1 cellular context compared by ENCODE assay signal in the genomic region with DNA sequence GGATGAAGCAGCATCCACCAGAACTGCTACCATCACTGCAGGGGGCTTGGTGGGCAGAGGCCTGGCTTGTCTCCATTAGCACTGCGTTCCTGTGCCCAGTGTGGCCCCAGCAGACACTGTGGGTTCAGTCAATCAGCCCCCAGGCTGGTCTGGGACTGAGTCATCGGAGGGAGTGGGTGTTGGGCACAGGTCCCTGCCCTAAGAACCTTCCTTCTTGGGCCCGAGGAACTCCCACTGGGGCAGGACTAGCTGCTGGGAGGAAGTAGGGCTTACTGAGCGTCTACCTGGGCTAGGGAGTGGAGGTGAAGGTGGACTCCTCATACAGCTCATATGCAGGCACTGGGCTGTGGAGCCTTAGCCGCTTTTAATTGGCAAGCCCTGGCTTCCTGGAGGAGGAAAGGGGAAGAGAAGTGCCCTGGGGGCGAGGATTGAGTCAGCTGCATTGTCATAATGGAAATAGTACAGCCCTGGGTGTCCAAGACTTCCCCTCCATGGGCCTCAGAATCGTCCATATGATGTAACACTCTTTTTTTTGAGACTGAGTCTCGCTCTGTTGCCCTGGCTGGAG.
TF ChIP-seq lines count a peak whose summit lies in the region.

No MANE protein-coding gene starts in this region.

TF ChIP-seq in HEK293, 187 proteins besides CTCF, POLR2A, EP300 and RAD21 (continued from another document and continues in another):
- TF ChIP-seq, protein P1, sequence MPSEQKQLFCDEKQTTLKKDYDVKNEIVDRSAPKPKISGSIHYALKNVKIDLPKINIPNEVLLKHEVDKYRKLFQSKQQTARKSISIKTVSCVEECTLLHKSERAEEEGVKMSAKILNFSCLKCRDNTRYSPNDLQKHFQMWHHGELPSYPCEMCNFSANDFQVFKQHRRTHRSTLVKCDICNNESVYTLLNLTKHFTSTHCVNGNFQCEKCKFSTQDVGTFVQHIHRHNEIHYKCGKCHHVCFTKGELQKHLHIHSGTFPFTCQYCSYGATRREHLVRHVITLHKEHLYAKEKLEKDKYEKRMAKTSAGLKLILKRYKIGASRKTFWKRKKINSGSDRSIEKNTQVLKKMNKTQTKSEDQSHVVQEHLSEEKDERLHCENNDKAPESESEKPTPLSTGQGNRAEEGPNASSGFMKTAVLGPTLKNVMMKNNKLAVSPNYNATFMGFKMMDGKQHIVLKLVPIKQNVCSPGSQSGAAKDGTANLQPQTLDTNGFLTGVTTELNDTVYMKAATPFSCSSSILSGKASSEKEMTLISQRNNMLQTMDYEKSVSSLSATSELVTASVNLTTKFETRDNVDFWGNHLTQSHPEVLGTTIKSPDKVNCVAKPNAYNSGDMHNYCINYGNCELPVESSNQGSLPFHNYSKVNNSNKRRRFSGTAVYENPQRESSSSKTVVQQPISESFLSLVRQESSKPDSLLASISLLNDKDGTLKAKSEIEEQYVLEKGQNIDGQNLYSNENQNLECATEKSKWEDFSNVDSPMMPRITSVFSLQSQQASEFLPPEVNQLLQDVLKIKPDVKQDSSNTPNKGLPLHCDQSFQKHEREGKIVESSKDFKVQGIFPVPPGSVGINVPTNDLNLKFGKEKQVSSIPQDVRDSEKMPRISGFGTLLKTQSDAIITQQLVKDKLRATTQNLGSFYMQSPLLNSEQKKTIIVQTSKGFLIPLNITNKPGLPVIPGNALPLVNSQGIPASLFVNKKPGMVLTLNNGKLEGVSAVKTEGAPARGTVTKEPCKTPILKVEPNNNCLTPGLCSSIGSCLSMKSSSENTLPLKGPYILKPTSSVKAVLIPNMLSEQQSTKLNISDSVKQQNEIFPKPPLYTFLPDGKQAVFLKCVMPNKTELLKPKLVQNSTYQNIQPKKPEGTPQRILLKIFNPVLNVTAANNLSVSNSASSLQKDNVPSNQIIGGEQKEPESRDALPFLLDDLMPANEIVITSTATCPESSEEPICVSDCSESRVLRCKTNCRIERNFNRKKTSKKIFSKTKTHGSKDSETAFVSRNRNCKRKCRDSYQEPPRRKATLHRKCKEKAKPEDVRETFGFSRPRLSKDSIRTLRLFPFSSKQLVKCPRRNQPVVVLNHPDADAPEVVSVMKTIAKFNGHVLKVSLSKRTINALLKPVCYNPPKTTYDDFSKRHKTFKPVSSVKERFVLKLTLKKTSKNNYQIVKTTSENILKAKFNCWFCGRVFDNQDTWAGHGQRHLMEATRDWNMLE (tag by site-specific recombination; conservative IDR thresholded peaks at IDR 0.05; ENCODE audit: low read depth), result no peak
- TF ChIP-seq ZNF654 (tag by site-specific recombination; IDR thresholded peaks at IDR 0.05; ENCODE audit: low read depth) (no peak), ZNF112 (tag by site-specific recombination; IDR thresholded peaks at IDR 0.05) (no peak), GLIS2 (tag by site-specific recombination; IDR thresholded peaks at IDR 0.05) (peak; percentile 40; the same call in 1 of the 2 replicates), BCL11A (tag by site-specific recombination; IDR thresholded peaks at IDR 0.05; ENCODE audit: low read depth) (no peak), ZNF645 (tag by site-specific recombination; IDR thresholded peaks at IDR 0.05) (no peak), ZNF785 (tag by site-specific recombination; IDR thresholded peaks at IDR 0.05) (no peak), KLF1 (tag by site-specific recombination; IDR thresholded peaks at IDR 0.05) (no peak), PRDM1 (tag by site-specific recombination; IDR thresholded peaks at IDR 0.05) (no peak), ZBTB6 (tag by site-specific recombination; IDR thresholded peaks at IDR 0.05) (no peak), ZNF26 (tag by site-specific recombination; IDR thresholded peaks at IDR 0.05) (no peak), KLF16 (tag by site-specific recombination; IDR thresholded peaks at IDR 0.05) (no peak), MYNN (tag by site-specific recombination; IDR thresholded peaks at IDR 0.05; ENCODE audit: borderline replicate concordance) (no peak), REPIN1 (tag by site-specific recombination; IDR thresholded peaks at IDR 0.05; ENCODE audit: low read depth) (no peak), ZNF132 (tag by site-specific recombination; IDR thresholded peaks at IDR 0.05; ENCODE audit: borderline replicate concordance) (no peak), ZNF302 (tag by site-specific recombination; IDR thresholded peaks at IDR 0.05; ENCODE audit: low read depth) (no peak), KLF10 (tag by site-specific recombination; IDR thresholded peaks at IDR 0.05) (no peak), KLF9 (tag by site-specific recombination; IDR thresholded peaks at IDR 0.05; ENCODE audit: low read depth) (no peak), ZFP41 (tag by site-specific recombination; IDR thresholded peaks at IDR 0.05; ENCODE audit: borderline replicate concordance) (no peak), SCRT1 (tag by site-specific recombination; IDR thresholded peaks at IDR 0.05; ENCODE audit: borderline replicate concordance) (no peak), ZFP37 (tag by site-specific recombination; IDR thresholded peaks at IDR 0.05) (no peak), EGR2 (tag by site-specific recombination; IDR thresholded peaks at IDR 0.05; ENCODE audit: low read depth) (peak; percentile 73), ZNF239 (tag by site-specific recombination; IDR thresholded peaks at IDR 0.05) (no peak), ZNF530 (tag by site-specific recombination; IDR thresholded peaks at IDR 0.05; ENCODE audit: low read depth) (no peak), ZBTB8A (tag by site-specific recombination; IDR thresholded peaks at IDR 0.05) (0 out of 2 replicates have a peak, but pooled peaks have one; percentile 33), IKZF3 (tag by site-specific recombination; IDR thresholded peaks at IDR 0.05) (no peak), ZNF558 (tag by site-specific recombination; IDR thresholded peaks at IDR 0.05) (no peak), ZNF335 (tag by site-specific recombination; conservative IDR thresholded peaks at IDR 0.05) (peak; percentile 38)
- TF ChIP-seq, protein P2, sequence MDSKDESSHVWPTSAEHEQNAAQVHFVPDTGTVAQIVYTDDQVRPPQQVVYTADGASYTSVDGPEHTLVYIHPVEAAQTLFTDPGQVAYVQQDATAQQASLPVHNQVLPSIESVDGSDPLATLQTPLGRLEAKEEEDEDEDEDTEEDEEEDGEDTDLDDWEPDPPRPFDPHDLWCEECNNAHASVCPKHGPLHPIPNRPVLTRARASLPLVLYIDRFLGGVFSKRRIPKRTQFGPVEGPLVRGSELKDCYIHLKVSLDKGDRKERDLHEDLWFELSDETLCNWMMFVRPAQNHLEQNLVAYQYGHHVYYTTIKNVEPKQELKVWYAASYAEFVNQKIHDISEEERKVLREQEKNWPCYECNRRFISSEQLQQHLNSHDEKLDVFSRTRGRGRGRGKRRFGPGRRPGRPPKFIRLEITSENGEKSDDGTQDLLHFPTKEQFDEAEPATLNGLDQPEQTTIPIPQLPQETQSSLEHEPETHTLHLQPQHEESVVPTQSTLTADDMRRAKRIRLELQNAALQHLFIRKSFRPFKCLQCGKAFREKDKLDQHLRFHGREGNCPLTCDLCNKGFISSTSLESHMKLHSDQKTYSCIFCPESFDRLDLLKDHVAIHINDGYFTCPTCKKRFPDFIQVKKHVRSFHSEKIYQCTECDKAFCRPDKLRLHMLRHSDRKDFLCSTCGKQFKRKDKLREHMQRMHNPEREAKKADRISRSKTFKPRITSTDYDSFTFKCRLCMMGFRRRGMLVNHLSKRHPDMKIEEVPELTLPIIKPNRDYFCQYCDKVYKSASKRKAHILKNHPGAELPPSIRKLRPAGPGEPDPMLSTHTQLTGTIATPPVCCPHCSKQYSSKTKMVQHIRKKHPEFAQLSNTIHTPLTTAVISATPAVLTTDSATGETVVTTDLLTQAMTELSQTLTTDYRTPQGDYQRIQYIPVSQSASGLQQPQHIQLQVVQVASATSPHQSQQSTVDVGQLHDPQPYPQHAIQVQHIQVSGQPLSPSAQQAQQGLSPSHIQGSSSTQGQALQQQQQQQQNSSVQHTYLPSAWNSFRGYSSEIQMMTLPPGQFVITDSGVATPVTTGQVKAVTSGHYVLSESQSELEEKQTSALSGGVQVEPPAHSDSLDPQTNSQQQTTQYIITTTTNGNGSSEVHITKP (tag by site-specific recombination; IDR thresholded peaks at IDR 0.05), result peak; percentile 92
- TF ChIP-seq, protein P3, sequence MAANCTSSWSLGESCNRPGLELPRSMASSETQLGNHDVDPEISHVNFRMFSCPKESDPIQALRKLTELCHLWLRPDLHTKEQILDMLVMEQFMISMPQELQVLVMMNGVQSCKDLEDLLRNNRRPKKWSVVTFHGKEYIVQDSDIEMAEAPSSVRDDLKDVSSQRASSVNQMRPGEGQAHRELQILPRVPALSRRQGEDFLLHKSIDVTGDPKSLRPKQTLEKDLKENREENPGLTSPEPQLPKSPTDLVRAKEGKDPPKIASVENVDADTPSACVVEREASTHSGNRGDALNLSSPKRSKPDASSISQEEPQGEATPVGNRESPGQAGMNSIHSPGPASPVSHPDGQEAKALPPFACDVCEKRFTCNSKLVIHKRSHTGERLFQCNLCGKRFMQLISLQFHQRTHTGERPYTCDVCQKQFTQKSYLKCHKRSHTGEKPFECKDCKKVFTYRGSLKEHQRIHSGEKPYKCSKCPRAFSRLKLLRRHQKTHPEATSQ (tag by site-specific recombination; IDR thresholded peaks at IDR 0.05), result no peak
- TF ChIP-seq, protein P4, sequence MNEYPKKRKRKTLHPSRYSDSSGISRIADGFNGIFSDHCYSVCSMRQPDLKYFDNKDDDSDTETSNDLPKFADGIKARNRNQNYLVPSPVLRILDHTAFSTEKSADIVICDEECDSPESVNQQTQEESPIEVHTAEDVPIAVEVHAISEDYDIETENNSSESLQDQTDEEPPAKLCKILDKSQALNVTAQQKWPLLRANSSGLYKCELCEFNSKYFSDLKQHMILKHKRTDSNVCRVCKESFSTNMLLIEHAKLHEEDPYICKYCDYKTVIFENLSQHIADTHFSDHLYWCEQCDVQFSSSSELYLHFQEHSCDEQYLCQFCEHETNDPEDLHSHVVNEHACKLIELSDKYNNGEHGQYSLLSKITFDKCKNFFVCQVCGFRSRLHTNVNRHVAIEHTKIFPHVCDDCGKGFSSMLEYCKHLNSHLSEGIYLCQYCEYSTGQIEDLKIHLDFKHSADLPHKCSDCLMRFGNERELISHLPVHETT (tag by site-specific recombination; IDR thresholded peaks at IDR 0.05), result no peak
- TF ChIP-seq, protein P5, sequence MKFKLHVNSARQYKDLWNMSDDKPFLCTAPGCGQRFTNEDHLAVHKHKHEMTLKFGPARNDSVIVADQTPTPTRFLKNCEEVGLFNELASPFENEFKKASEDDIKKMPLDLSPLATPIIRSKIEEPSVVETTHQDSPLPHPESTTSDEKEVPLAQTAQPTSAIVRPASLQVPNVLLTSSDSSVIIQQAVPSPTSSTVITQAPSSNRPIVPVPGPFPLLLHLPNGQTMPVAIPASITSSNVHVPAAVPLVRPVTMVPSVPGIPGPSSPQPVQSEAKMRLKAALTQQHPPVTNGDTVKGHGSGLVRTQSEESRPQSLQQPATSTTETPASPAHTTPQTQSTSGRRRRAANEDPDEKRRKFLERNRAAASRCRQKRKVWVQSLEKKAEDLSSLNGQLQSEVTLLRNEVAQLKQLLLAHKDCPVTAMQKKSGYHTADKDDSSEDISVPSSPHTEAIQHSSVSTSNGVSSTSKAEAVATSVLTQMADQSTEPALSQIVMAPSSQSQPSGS (tag by site-specific recombination; IDR thresholded peaks at IDR 0.05; ENCODE audit: low read depth), result no peak
- TF ChIP-seq, protein P6, sequence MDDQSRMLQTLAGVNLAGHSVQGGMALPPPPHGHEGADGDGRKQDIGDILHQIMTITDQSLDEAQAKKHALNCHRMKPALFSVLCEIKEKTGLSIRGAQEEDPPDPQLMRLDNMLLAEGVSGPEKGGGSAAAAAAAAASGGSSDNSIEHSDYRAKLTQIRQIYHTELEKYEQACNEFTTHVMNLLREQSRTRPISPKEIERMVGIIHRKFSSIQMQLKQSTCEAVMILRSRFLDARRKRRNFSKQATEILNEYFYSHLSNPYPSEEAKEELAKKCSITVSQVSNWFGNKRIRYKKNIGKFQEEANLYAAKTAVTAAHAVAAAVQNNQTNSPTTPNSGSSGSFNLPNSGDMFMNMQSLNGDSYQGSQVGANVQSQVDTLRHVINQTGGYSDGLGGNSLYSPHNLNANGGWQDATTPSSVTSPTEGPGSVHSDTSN (CRISPR knock-in tag; IDR thresholded peaks at IDR 0.05), result no peak
- TF ChIP-seq, protein P7, sequence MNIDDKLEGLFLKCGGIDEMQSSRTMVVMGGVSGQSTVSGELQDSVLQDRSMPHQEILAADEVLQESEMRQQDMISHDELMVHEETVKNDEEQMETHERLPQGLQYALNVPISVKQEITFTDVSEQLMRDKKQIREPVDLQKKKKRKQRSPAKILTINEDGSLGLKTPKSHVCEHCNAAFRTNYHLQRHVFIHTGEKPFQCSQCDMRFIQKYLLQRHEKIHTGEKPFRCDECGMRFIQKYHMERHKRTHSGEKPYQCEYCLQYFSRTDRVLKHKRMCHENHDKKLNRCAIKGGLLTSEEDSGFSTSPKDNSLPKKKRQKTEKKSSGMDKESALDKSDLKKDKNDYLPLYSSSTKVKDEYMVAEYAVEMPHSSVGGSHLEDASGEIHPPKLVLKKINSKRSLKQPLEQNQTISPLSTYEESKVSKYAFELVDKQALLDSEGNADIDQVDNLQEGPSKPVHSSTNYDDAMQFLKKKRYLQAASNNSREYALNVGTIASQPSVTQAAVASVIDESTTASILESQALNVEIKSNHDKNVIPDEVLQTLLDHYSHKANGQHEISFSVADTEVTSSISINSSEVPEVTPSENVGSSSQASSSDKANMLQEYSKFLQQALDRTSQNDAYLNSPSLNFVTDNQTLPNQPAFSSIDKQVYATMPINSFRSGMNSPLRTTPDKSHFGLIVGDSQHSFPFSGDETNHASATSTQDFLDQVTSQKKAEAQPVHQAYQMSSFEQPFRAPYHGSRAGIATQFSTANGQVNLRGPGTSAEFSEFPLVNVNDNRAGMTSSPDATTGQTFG (tag by site-specific recombination; IDR thresholded peaks at IDR 0.05; ENCODE audit: borderline replicate concordance), result no peak
